8 cellular contexts compared by ENCODE assay signal in the genomic region with DNA sequence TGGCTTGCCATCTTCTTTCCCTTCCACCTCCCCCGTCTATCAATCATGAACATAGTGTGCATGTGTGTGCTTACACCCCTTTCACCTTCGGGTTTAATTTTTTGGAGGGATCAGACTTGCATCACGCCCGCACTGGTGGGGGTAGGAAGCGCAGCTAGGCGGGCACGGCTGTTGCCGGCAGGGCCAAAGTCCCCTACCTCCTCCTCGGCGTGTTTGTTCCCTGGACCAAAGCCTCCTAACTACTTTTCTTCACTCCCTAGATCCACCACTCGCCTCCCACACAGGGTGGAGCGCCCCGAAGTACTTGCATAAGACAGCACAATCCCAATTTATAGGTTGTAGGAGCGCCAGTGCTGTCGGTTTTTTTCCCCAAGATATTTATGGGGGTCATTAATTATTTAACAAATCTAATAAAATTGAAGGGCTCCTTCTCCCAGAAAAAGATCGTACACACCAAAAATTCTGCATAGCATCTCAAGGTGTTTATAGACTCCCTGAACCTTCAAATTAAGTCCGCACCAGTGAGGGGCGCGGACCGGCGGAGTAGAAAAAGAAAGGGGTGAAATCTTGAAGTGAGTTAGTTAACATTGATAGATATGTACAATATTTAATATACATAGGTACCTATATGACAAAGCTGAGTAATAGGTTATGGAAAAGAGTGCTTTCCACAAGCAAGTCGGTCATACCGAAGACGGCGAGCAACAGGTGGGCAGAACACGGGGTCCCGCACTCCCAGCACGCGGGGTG. TPM values are rescaled to one million over a fixed set of nuclear protein-coding genes. Genes with fewer than 3 reads are reported as not detected.
DNase-seq lines count a peak whose midpoint lies in the region; TF ChIP-seq lines count a peak whose summit lies in the region.

No MANE protein-coding gene starts in this region.

- peak overlapping the region; percentile 66 for H3K4me3 ChIP-seq in LNCaP clone FGC (ENCODE audit: low read depth, low read length)
- peak overlapping the region; percentile 76 for H3K4me3 ChIP-seq in choroid plexus epithelial cell (ENCODE audit: low read depth, low read length)
- peak overlapping the region; percentile 70 for H3K4me3 ChIP-seq in mesodermal cell (ENCODE audit: extremely low read depth, insufficient read depth, low read length, poor library complexity, severe bottlenecking)
- peak overlapping the region; percentile 49 to 52 for H3K4me3 ChIP-seq in uterus

- no peak for TF ChIP-seq CTCF in LNCaP clone FGC (IDR thresholded peaks at IDR 0.05; ENCODE audit: control insufficient read depth, extremely low read depth, insufficient read depth)
- TF ChIP-seq CTCF in choroid plexus epithelial cell (conservative IDR thresholded peaks at IDR 0.05; ENCODE audit: low read depth, low read length): peak; percentile 14
- TF ChIP-seq CTCF in uterus (IDR thresholded peaks at IDR 0.05): no peak

- H3K27ac ChIP-seq in mesodermal cell (ENCODE audit: low read depth, low read length, severe bottlenecking) (no peak overlapping the region), uterus (peak overlapping the region in 1 of 2 donors; percentile 45)

- no peak for TF ChIP-seq POLR2A in uterus (IDR thresholded peaks at IDR 0.05)

- WGBS in mesodermal cell (ENCODE audit: insufficient coverage in 2 of 2), 2 experiments: 0 to 5% methylated on average over 8 to 17 of the region's 29 CpGs

- DNase-seq in COLO668 (lab: John Stamatoyannopoulos, UW; ENCODE audit: unreplicated experiment): peak; percentile 26
- DNase-seq in LNCaP clone FGC (ENCODE audit: low read depth): no peak
- no peak for DNase-seq in choroid plexus epithelial cell (ENCODE audit: low read depth)
- peak; percentile 16 to 22 for DNase-seq in uterus
- no peak for DNase-seq in stimulated activated CD4-positive, alpha-beta T cell treated with anti-CD3 and anti-CD28 coated beads, Interleukin-4, amount 100 ng/mL, for 24 hours
- DNase-seq in NK-92 treated with Interleukin-12 subunit alpha and Interleukin-12 subunit beta, amount 100 ng/mL, for 24 hours (lab: John Stamatoyannopoulos, UW): no peak
- no peak for DNase-seq in UCSD-AML1 (lab: John Stamatoyannopoulos, UW; ENCODE audit: unreplicated experiment)

- H3K4me1 ChIP-seq in mesodermal cell (ENCODE audit: control insufficient read depth, insufficient read depth, low read length, poor library complexity, severe bottlenecking) (peaks cover 25% of the 10 kb centered on the region), uterus (no peaks in the 10 kb centered on the region)

- intact Hi-C loops in uterus (cut with DNase I; ENCODE audit: low total_unique reads): no loop called here

- H3K36me3 ChIP-seq in mesodermal cell (ENCODE audit: control insufficient read depth, insufficient read depth, low read length): no peaks in the 10 kb centered on the region
- H3K36me3 ChIP-seq in uterus: no peaks in the 10 kb centered on the region

- no peaks in the 10 kb centered on the region for H3K27me3 ChIP-seq in uterus

- H3K9me3 ChIP-seq in mesodermal cell (ENCODE audit: control insufficient read depth, low read length) (no peaks in the 10 kb centered on the region), uterus (no peaks in the 10 kb centered on the region)

RNA-seq across cellular contexts. Expression of a gene that starts 0.7 kb away (rescaled TPM):
- polyA plus RNA-seq in mesodermal cell (2013, experiment 1 of 2): 49.7 TPM
- polyA plus RNA-seq in mesodermal cell (2013, experiment 2 of 2): 73.1 TPM
- 10 to 100 TPM in 1 of 4 donors, 1 to 10 TPM in 1, under 1 TPM in 2; 0.77 to 34.4 (median 5.3) TPM for total RNA-seq in uterus

Comparison
In these comparisons a context has a peak if more than half of its experiments do, and no peak if none do; other contexts are left out.
1. DNase-seq: peak in COLO668 (single experiment) and uterus (2 of 2); none in LNCaP clone FGC (single experiment), choroid plexus epithelial cell (single experiment), stimulated activated CD4-positive, alpha-beta T cell treated with anti-CD3 and anti-CD28 coated beads, Interleukin-4, amount 100 ng/mL, for 24 hours (single experiment), NK-92 treated with Interleukin-12 subunit alpha and Interleukin-12 subunit beta, amount 100 ng/mL, for 24 hours (single experiment) and UCSD-AML1 (single experiment).
2. Peak in every context shown above with its lines, with median percentiles within 50 percentile points of each other: H3K4me3 ChIP-seq.